In the genomic region with DNA sequence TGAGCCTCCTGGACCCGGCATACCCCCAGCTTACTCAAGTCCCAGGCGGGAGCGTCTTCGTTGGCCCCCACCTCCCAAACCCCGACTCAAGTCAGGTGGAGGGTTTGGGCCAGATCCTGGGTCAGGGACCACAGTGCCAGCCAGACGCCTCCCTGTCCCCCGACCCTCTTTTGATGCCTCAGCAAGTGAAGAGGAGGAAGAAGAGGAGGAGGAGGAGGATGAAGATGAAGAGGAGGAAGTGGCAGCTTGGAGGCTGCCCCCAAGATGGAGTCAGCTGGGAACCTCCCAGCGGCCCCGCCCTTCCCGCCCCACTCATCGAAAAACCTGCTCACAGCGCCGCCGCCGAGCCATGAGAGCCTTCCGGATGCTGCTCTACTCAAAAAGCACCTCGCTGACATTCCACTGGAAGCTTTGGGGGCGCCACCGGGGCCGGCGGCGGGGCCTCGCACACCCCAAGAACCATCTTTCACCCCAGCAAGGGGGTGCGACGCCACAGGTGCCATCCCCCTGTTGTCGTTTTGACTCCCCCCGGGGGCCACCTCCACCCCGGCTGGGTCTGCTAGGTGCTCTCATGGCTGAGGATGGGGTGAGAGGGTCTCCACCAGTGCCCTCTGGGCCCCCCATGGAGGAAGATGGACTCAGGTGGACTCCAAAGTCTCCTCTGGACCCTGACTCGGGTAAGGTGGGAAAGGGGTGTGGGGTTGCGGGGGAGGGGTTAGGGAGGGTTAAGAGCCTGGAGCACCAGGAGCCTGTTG, we compare ENCODE assay signal across 1 cellular context.
TF ChIP-seq lines count a peak whose summit lies in the region.

No MANE protein-coding gene starts in this region.

TF ChIP-seq in HCT116, 20 proteins besides CTCF, POLR2A, EP300 and RAD21 (continued from another document):
- TF ChIP-seq REST (IDR thresholded peaks at IDR 0.05; ENCODE audit: low read depth) (no peak), ATF3 (IDR thresholded peaks at IDR 0.05) (no peak), TCF7L2 (IDR thresholded peaks at IDR 0.05; ENCODE audit: borderline replicate concordance, extremely low read depth, insufficient read depth, insufficient read length) (no peak), ZNF274 (IDR thresholded peaks at IDR 0.05; ENCODE audit: low read depth, low read length) (no peak)
TF ChIP-seq in HCT116: peak in this region for 0.
